ENCODE assay signal across 13 cellular contexts in the genomic region with DNA sequence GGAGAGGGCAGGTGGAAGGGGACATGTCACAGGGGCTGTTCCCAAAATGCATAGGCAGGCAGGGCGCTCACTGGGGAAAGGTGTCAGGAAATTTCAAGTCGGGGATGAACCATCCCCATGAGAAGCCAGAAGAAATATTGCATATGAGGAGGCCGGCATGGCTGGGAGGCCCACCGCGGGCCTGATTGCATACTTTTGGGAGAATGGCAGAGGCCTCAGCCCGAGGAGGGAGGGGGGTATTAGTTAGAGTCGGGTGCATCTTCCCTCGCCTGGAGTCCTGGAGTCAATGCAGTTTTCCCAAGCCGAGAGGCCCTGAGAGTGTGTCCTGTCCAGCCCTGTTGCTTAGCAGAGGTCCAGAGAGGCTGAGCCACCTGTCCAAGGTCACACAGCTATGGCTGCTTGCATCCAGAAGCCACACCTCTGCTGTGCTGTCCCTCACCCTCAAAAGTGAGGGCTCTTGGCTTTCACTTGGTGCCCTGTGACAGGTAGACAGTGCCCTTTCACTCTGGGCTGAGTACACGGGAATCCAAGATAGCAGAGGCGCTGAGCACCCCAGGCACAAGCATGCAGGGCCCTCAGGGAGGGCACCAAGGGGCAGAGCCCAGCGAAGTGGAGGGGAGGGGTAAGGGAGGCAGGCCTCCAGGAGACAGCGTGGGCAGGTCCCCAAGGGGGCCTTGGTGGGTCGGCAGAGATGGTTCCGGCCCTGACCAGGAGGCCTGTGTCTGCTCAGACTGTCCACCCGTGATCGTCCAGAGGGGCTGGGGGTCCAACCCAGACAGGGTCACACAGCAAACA. TPM values are rescaled to one million over a fixed set of nuclear protein-coding genes. Genes with fewer than 3 reads are reported as not detected.
"Had no signal": no experiment of that assay in that cellular context is flagged by ENCODE, and none has a peak within 500 bp of the region (broad histone marks: within the 10 kb centered on the region; RNA-seq: fewer than 3 reads in every experiment).

No MANE protein-coding gene starts in this region.

- DNase-seq: activated CD4-positive, alpha-beta T cell treated with anti-CD3 and anti-CD28 coated beads, Interleukin-2, amount 50 U/mL, for 48 hours; activated CD4-positive, CD25-positive, alpha-beta regulatory T cell treated with anti-CD3 and anti-CD28 coated beads, Interleukin-2, amount 50 U/mL, for 72 hours; activated naive CD4-positive, alpha-beta T cell treated with anti-CD3 and anti-CD28 coated beads for 36 hours; cortex of kidney; effector CD8-positive, alpha-beta T cell; kidney glomerular epithelial cell; lower lobe of right lung; T-helper 9 cell had no signal

- H3K27me3 ChIP-seq: gastroesophageal sphincter, hepatocyte, tibial artery, vagina had no signal

- H3K4me2 ChIP-seq: hepatocyte had no signal

- H3K9me3 ChIP-seq: gastroesophageal sphincter, lower lobe of right lung, tibial artery, vagina had no signal

- H3K9me3 Mint-ChIP-seq: activated naive CD4-positive, alpha-beta T cell treated with anti-CD3 and anti-CD28 coated beads for 36 hours; mesothelial cell of epicardium had no signal

- H3K36me3 Mint-ChIP-seq: mesothelial cell of epicardium had no signal

- H2AFZ ChIP-seq: hepatocyte had no signal

- H3K27ac ChIP-seq: gastroesophageal sphincter, hepatocyte, lower lobe of right lung, tibial artery, vagina had no signal

- H3K79me2 ChIP-seq: hepatocyte had no signal

- H3K4me3 Mint-ChIP-seq: activated naive CD4-positive, alpha-beta T cell treated with anti-CD3 and anti-CD28 coated beads for 36 hours; mesothelial cell of epicardium had no signal

- H3K4me1 ChIP-seq: vagina had no signal

- H3K4me1 Mint-ChIP-seq: mesothelial cell of epicardium had no signal

- ATAC-seq: gastroesophageal sphincter had no signal

- H3K27ac Mint-ChIP-seq: activated naive CD4-positive, alpha-beta T cell treated with anti-CD3 and anti-CD28 coated beads for 36 hours; mesothelial cell of epicardium had no signal

- H3K4me3 ChIP-seq: gastroesophageal sphincter, hepatocyte, lower lobe of right lung, tibial artery, vagina had no signal

RNA-seq across cellular contexts. Expression of gene GRIP2, which starts 48.5 kb away (rescaled TPM):
- total RNA-seq: activated naive CD4-positive, alpha-beta T cell treated with anti-CD3 and anti-CD28 coated beads for 36 hours had no signal
